In the genomic region with DNA sequence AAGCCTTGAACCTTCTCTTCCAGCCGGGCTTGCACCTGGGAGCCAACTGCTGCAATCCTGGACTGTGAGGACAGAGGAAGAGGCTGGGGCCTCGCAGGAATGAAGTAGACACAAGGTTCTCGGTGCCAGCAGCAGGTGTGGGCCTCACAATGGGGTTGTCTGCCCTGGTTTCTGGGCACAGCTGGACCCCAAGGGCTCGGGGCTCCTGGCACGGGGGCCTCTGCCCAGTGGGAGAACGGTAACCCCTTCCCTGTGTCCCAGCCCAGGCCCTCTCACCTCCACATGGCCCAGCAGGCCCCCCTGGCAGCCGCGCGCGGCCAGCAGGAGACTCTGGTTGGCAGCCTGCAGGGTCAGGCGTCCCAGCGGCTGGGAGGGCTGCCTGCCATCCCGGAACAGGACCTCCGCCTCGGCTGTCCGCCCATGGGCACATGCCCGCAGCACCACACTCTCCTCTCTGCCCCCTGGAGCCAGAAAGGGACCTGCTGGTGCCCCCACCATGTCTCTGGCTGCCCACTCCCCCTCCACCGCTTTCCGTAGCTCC, we compare ENCODE assay signal across 31 cellular contexts. TPM values are rescaled to one million over a fixed set of nuclear protein-coding genes. Genes with fewer than 3 reads are reported as not detected.
DNase-seq lines count a peak whose midpoint lies in the region; ATAC-seq and TF ChIP-seq lines count a peak whose summit lies in the region.
"Had no signal": no experiment of that assay in that cellular context is flagged by ENCODE, and none has a peak within 500 bp of the region (broad histone marks: within the 10 kb centered on the region; RNA-seq: fewer than 3 reads in every experiment).

No MANE protein-coding gene starts in this region.

- H3K27me3 ChIP-seq in SK-N-SH (ENCODE audit: insufficient read depth) (no peaks in the 10 kb centered on the region), osteoblast (ENCODE audit: insufficient read depth, low read length) (no peaks in the 10 kb centered on the region)
- H3K27me3 ChIP-seq: ascending aorta, BE2C, transverse colon had no signal

- no peak for ATAC-seq in SK-N-SH treated with all-trans-retinoic acid at 6 μM for 48 hours
- ATAC-seq: CD8-positive, alpha-beta T cell; HCT116; sciatic nerve; stimulated activated effector memory CD8-positive, alpha-beta T cell treated with anti-CD3 and anti-CD28 coated beads, Interleukin-12 subunit alpha, Interleukin-12 subunit beta, amount 100 ng/mL, for 72 hours had no signal

- H3K4me2 ChIP-seq in SK-N-SH (no peak overlapping the region), osteoblast (ENCODE audit: insufficient read depth, low read length) (no peak overlapping the region)

- no peaks in the 10 kb centered on the region for H3K9me3 Mint-ChIP-seq in chondrocyte (ENCODE audit: low read depth)
- H3K9me3 Mint-ChIP-seq: activated B cell treated with CpG ODN at 0.5 μM for 24 hours; activated naive CD8-positive, alpha-beta T cell treated with anti-CD3 and anti-CD28 coated beads, Interleukin-2, amount 10 ng/mL, durations not matched to agents 7 days and 5 days; activated T-cell treated with anti-CD3 and anti-CD28 coated beads, Interleukin-2, amount 50 U/mL, for 24 hours; CD8-positive, alpha-beta T cell; stimulated activated effector memory CD8-positive, alpha-beta T cell treated with anti-CD3 and anti-CD28 coated beads, Interleukin-12 subunit alpha, Interleukin-12 subunit beta, amount 100 ng/mL, for 72 hours; T-helper 1 cell treated with Interleukin-12 subunit alpha and Interleukin-12 subunit beta and Interleukin-4 antibody, amounts not matched to agents 30 μg/mL and 1 μg/mL, for 36 hours had no signal

- H3K27ac ChIP-seq in SK-N-SH (ENCODE audit: low read depth in 2 of 2, low read length in 1 of 2), result no peak overlapping the region
- H3K27ac ChIP-seq in osteoblast (ENCODE audit: low read depth, low read length), result no peak overlapping the region
- H3K27ac ChIP-seq: ascending aorta, SK-N-MC, transverse colon had no signal

- H3K36me3 ChIP-seq in SK-N-SH (replicated peaks in 1 of 2; ENCODE audit: control insufficient read depth in 1 of 2, insufficient read depth in 2 of 2, low read length in 1 of 2) (no peaks in the 10 kb centered on the region), osteoblast (ENCODE audit: insufficient read depth, low read length) (no peaks in the 10 kb centered on the region)
- H3K36me3 ChIP-seq: ascending aorta, BE2C, transverse colon had no signal

- POLR2A ChIA-PET in SK-N-SH (lab: Yijun Ruan, JAX), result no interaction called here

- no peak overlapping the region for H3K4me3 Mint-ChIP-seq in chondrocyte (ENCODE audit: unreplicated experiment)
- H3K4me3 Mint-ChIP-seq: activated B cell treated with CpG ODN at 0.5 μM for 24 hours; activated naive CD8-positive, alpha-beta T cell treated with anti-CD3 and anti-CD28 coated beads, Interleukin-2, amount 10 ng/mL, durations not matched to agents 7 days and 5 days; activated T-cell treated with anti-CD3 and anti-CD28 coated beads, Interleukin-2, amount 50 U/mL, for 24 hours; CD8-positive, alpha-beta T cell; stimulated activated effector memory CD8-positive, alpha-beta T cell treated with anti-CD3 and anti-CD28 coated beads, Interleukin-12 subunit alpha, Interleukin-12 subunit beta, amount 100 ng/mL, for 72 hours; T-helper 1 cell treated with Interleukin-12 subunit alpha and Interleukin-12 subunit beta and Interleukin-4 antibody, amounts not matched to agents 30 μg/mL and 1 μg/mL, for 36 hours had no signal

- no peak overlapping the region for H3K4me3 ChIP-seq in SK-N-SH (ENCODE audit: low read depth in 2 of 2, low read length in 1 of 2)
- H3K4me3 ChIP-seq in osteoblast (ENCODE audit: insufficient read depth, low read length), result no peak overlapping the region
- H3K4me3 ChIP-seq: ascending aorta, SK-N-MC, transverse colon had no signal

- CTCF ChIA-PET in SK-N-SH (lab: Yijun Ruan, JAX), result interaction anchor here (0.9 to 4.1 kb wide), 6 partner anchors 13 to 428 kb away, joined by 3 to 23 read pairs (median 5); no protein-coding TSS in a partner anchor

- H3K9me3 ChIP-seq in SK-N-SH (no peaks in the 10 kb centered on the region), osteoblast (ENCODE audit: low read depth, low read length) (no peaks in the 10 kb centered on the region)
- H3K9me3 ChIP-seq: ascending aorta, BE2C, transverse colon had no signal

- H2AFZ ChIP-seq in SK-N-SH (ENCODE audit: low read depth) (no peak overlapping the region), osteoblast (ENCODE audit: low read length) (no peak overlapping the region)

- peak; percentile 53 for DNase-seq in SK-N-SH
- peak; percentile 10 for DNase-seq in GM20000 (ENCODE audit: low spot score)
- DNase-seq in chondrocyte (ENCODE audit: low spot score), result peak; percentile 82
- peak; percentile 76 for DNase-seq in osteoblast (ENCODE audit: insufficient read length, low spot score, missing footprints)
- no peak for DNase-seq in activated T-cell treated with anti-CD3 and anti-CD28 coated beads, Interleukin-2, amount 50 U/mL, for 48 hours
- DNase-seq in activated CD4-positive, alpha-beta T cell treated with anti-CD3 and anti-CD28 coated beads for 1 hour, result no peak
- no peak for DNase-seq in stimulated activated CD4-positive, alpha-beta T cell treated with anti-CD3 and anti-CD28 coated beads, Interleukin-1b, Interleukin-23, amount 100 ng/mL, for 48 hours
- DNase-seq: activated B cell treated with CpG ODN at 0.5 μM for 24 hours; activated gamma-delta T cell; activated naive CD8-positive, alpha-beta T cell treated with anti-CD3 and anti-CD28 coated beads, Interleukin-2, amount 10 ng/mL, durations not matched to agents 7 days and 5 days; activated T-cell treated with anti-CD3 and anti-CD28 coated beads, Interleukin-2, amount 50 U/mL, for 24 hours; BE2C; caudate nucleus; CD8-positive, alpha-beta T cell; cortex of kidney; DMS 273 treated with DMSO at 0.1 percent for 48 hours; effector memory CD4-positive, alpha-beta T cell; erythroblast; Karpas-422; mammary epithelial cell; NCI-H1417 treated with DMSO at 0.1 percent for 48 hours; NCI-H82; OCI-M1 had no signal

- TF ChIP-seq CTCF in SK-N-SH (IDR thresholded peaks at IDR 0.05), result no peak
- TF ChIP-seq CTCF in GM20000 (IDR thresholded peaks at IDR 0.05; ENCODE audit: extremely low read depth, missing control alignments), result no peak
- TF ChIP-seq CTCF in chondrocyte (IDR thresholded peaks at IDR 0.05), result no peak
- TF ChIP-seq CTCF in osteoblast (IDR thresholded peaks at IDR 0.05; ENCODE audit: extremely low read depth, low read depth, low read length), result no peak

- H3K27ac Mint-ChIP-seq in chondrocyte (ENCODE audit: unreplicated experiment), result no peak overlapping the region
- H3K27ac Mint-ChIP-seq: activated B cell treated with CpG ODN at 0.5 μM for 24 hours; activated naive CD8-positive, alpha-beta T cell treated with anti-CD3 and anti-CD28 coated beads, Interleukin-2, amount 10 ng/mL, durations not matched to agents 7 days and 5 days; activated T-cell treated with anti-CD3 and anti-CD28 coated beads, Interleukin-2, amount 50 U/mL, for 24 hours; CD8-positive, alpha-beta T cell; stimulated activated effector memory CD8-positive, alpha-beta T cell treated with anti-CD3 and anti-CD28 coated beads, Interleukin-12 subunit alpha, Interleukin-12 subunit beta, amount 100 ng/mL, for 72 hours; T-helper 1 cell treated with Interleukin-12 subunit alpha and Interleukin-12 subunit beta and Interleukin-4 antibody, amounts not matched to agents 30 μg/mL and 1 μg/mL, for 36 hours had no signal

- WGBS in SK-N-SH (ENCODE audit: low lambda C conversion rate), result 84% methylated on average over 8 of the region's 19 CpGs

- H3K79me2 ChIP-seq in SK-N-SH (ENCODE audit: insufficient read depth) (no peaks in the 10 kb centered on the region), osteoblast (ENCODE audit: insufficient read depth, low read length) (no peaks in the 10 kb centered on the region)

- H4K20me1 ChIP-seq in SK-N-SH (ENCODE audit: insufficient read depth) (no peaks in the 10 kb centered on the region), osteoblast (ENCODE audit: insufficient read depth, low read length) (no peaks in the 10 kb centered on the region)

- H3K4me1 Mint-ChIP-seq in chondrocyte (ENCODE audit: low read depth), result no peaks in the 10 kb centered on the region

- no peaks in the 10 kb centered on the region for H3K9me2 ChIP-seq in SK-N-SH

- TF ChIP-seq RAD21 in SK-N-SH (IDR thresholded peaks at IDR 0.05; ENCODE audit: low read length), result no peak

- H3K9ac ChIP-seq in SK-N-SH, result no peak overlapping the region

- no peak for TF ChIP-seq EP300 in SK-N-SH (IDR thresholded peaks at IDR 0.05; ENCODE audit: borderline replicate concordance in 1 of 2, low read depth in 1 of 2, low read length in 1 of 2)

- peaks cover 0 to 25% of the 10 kb centered on the region in 2 experiments; a peak in 1 of 4 replicates for H3K4me1 ChIP-seq in SK-N-SH (ENCODE audit: control insufficient read depth in 1 of 2, insufficient read depth in 2 of 2, low read depth in 1 of 2, low read length in 1 of 2)
- peaks cover 2% of the 10 kb centered on the region for H3K4me1 ChIP-seq in osteoblast (ENCODE audit: insufficient read depth, low read length)
- H3K4me1 ChIP-seq: BE2C, transverse colon had no signal

- H3F3A ChIP-seq in SK-N-SH (replicated peaks; ENCODE audit: insufficient read depth), result no peaks in the 10 kb centered on the region

- H3K36me3 Mint-ChIP-seq in chondrocyte (ENCODE audit: low read depth), result no peaks in the 10 kb centered on the region
- H3K36me3 Mint-ChIP-seq: activated naive CD8-positive, alpha-beta T cell treated with anti-CD3 and anti-CD28 coated beads, Interleukin-2, amount 10 ng/mL, durations not matched to agents 7 days and 5 days; CD8-positive, alpha-beta T cell; stimulated activated effector memory CD8-positive, alpha-beta T cell treated with anti-CD3 and anti-CD28 coated beads, Interleukin-12 subunit alpha, Interleukin-12 subunit beta, amount 100 ng/mL, for 72 hours had no signal

- peaks cover 6% of the 10 kb centered on the region for H3K27me3 Mint-ChIP-seq in chondrocyte (ENCODE audit: low read depth)
- H3K27me3 Mint-ChIP-seq: activated naive CD8-positive, alpha-beta T cell treated with anti-CD3 and anti-CD28 coated beads, Interleukin-2, amount 10 ng/mL, durations not matched to agents 7 days and 5 days; activated T-cell treated with anti-CD3 and anti-CD28 coated beads, Interleukin-2, amount 50 U/mL, for 24 hours had no signal

TF ChIP-seq in SK-N-SH, 30 proteins besides CTCF, POLR2A, EP300 and RAD21 (continues in another document):
- TF ChIP-seq SMC3 (IDR thresholded peaks at IDR 0.05; ENCODE audit: low read depth, low read length) (no peak), POLR2AphosphoS5 (IDR thresholded peaks at IDR 0.05; ENCODE audit: low read depth, low read length) (no peak), GATA2 (CRISPR knock-in tag; IDR thresholded peaks at IDR 0.05) (no peak), FOXJ3 (CRISPR knock-in tag; IDR thresholded peaks at IDR 0.05) (no peak)

TF ChIP-seq in SK-N-SH treated with all-trans-retinoic acid at 6 μM for 48 hours, 23 proteins besides CTCF, POLR2A, EP300 and RAD21 (continues in another document):
- TF ChIP-seq OSR1 (CRISPR knock-in tag; IDR thresholded peaks at IDR 0.05), result no peak

RNA-seq across cellular contexts. Expression of a gene that starts 46.9 kb away (rescaled TPM):
- 5.6 and 8.5 TPM in 2 replicates for polyA plus RNA-seq in SK-N-SH (2012; rRNA removed)
- polyA plus RNA-seq in SK-N-SH (2012; cell fraction: cytosol; rRNA removed), result 11.5 and 13.0 TPM in 2 replicates
- 4.5 and 5.8 TPM in 2 replicates for polyA plus RNA-seq in SK-N-SH (2012; cell fraction: nucleus; rRNA removed)
- total RNA-seq in chondrocyte (1.6 to 6.5 TPM (median 1.7 TPM) in 3 replicates), osteoblast (1.4 and 1.8 TPM in 2 replicates)
- total RNA-seq: ascending aorta had no signal

Comparison
In these comparisons a context has a peak if more than half of its experiments do, and no peak if none do; other contexts are left out.
1. DNase-seq: peak in SK-N-SH (single experiment), GM20000 (single experiment), chondrocyte (single experiment) and osteoblast (single experiment); none in activated T-cell treated with anti-CD3 and anti-CD28 coated beads, Interleukin-2, amount 50 U/mL, for 48 hours (0 of 2), activated CD4-positive, alpha-beta T cell treated with anti-CD3 and anti-CD28 coated beads for 1 hour (single experiment) and stimulated activated CD4-positive, alpha-beta T cell treated with anti-CD3 and anti-CD28 coated beads, Interleukin-1b, Interleukin-23, amount 100 ng/mL, for 48 hours (single experiment).